1 cellular context compared by ENCODE assay signal in genomic region chr4:25376754-25377571, GRCh38.
TF ChIP-seq lines count a peak whose summit lies in the region.

Gene ANAPC4 (plus strand): TSS chr4:25377263. CDS start chr4:25377428, 165 bp downstream.

TF ChIP-seq in HepG2, 621 proteins besides CTCF, POLR2A, EP300 and RAD21 (continued from another document and continues in another):
- TF ChIP-seq HMGXB4 (CRISPR knock-in tag; IDR thresholded peaks at IDR 0.05; ENCODE audit: borderline replicate concordance in 1 of 2, low read depth in 1 of 2) (peak in 1 of 2 experiments; percentile 67; a peak in 3 of 4 replicates), ZNF501 (CRISPR knock-in tag; IDR thresholded peaks at IDR 0.05) (peak; percentile 58; the same call in 1 of the 2 replicates), ZNF772 (CRISPR knock-in tag; IDR thresholded peaks at IDR 0.05) (no peak), ZNF367 (CRISPR knock-in tag; IDR thresholded peaks at IDR 0.05; ENCODE audit: borderline replicate concordance) (no peak), TRIM22 (IDR thresholded peaks at IDR 0.05) (no peak), DPF2 (CRISPR knock-in tag; IDR thresholded peaks at IDR 0.05; ENCODE audit: borderline replicate concordance, low read depth) (no peak), SRSF9 (IDR thresholded peaks at IDR 0.05; ENCODE audit: borderline replicate concordance, insufficient read depth, low read depth, low read length, poor library complexity, severe bottlenecking) (no peak), SRSF4 (IDR thresholded peaks at IDR 0.05; ENCODE audit: low read depth, low read length, poor library complexity, severe bottlenecking) (no peak), SAFB2 (CRISPR knock-in tag; IDR thresholded peaks at IDR 0.05; ENCODE audit: borderline replicate concordance, low read depth) (peak; percentile 28; the same call in 1 of the 2 replicates), CEBPZ (IDR thresholded peaks at IDR 0.05; ENCODE audit: low read length) (no peak), ZHX1 (CRISPR knock-in tag; IDR thresholded peaks at IDR 0.05; ENCODE audit: low read depth) (no peak), ETV6 (CRISPR knock-in tag; conservative IDR thresholded peaks at IDR 0.05) (no peak), SATB2 (CRISPR knock-in tag; IDR thresholded peaks at IDR 0.05) (no peak), SOX5 (CRISPR knock-in tag; IDR thresholded peaks at IDR 0.05; ENCODE audit: borderline replicate concordance) (0 out of 2 replicates have a peak, but pooled peaks have one; percentile 19), ZBTB7B (CRISPR knock-in tag; IDR thresholded peaks at IDR 0.05) (0 out of 2 replicates have a peak, but pooled peaks have one; percentile 46), ZNF800 (CRISPR knock-in tag; IDR thresholded peaks at IDR 0.05) (no peak), REST (IDR thresholded peaks at IDR 0.05; ENCODE audit: borderline replicate concordance in 1 of 2, low read depth in 1 of 2, low read length in 2 of 2) (peak in 1 of 2 experiments; percentile 42; a peak in 1 of 4 replicates), ZBTB20 (CRISPR knock-in tag; IDR thresholded peaks at IDR 0.05; ENCODE audit: borderline replicate concordance, low read depth) (no peak), SIX4 (CRISPR knock-in tag; IDR thresholded peaks at IDR 0.05) (no peak), LBX2 (CRISPR knock-in tag; IDR thresholded peaks at IDR 0.05; ENCODE audit: borderline replicate concordance) (no peak), WIZ (CRISPR knock-in tag; IDR thresholded peaks at IDR 0.05) (no peak), ZNF775 (CRISPR knock-in tag; IDR thresholded peaks at IDR 0.05; ENCODE audit: borderline replicate concordance) (no peak), MEIS1 (CRISPR knock-in tag; IDR thresholded peaks at IDR 0.05; ENCODE audit: borderline replicate concordance) (no peak), ZSCAN12 (CRISPR knock-in tag; IDR thresholded peaks at IDR 0.05) (no peak), ATM (IDR thresholded peaks at IDR 0.05; ENCODE audit: borderline replicate concordance) (no peak), GATA4 (IDR thresholded peaks at IDR 0.05; ENCODE audit: borderline replicate concordance, low read depth) (peak; percentile 50; the same call in 1 of the 2 replicates), KMT2A (CRISPR knock-in tag; IDR thresholded peaks at IDR 0.05) (no peak), MIER2 (CRISPR knock-in tag; IDR thresholded peaks at IDR 0.05) (no peak), ZNF644 (CRISPR knock-in tag; IDR thresholded peaks at IDR 0.05; ENCODE audit: low read depth) (no peak), ISL2 (CRISPR knock-in tag; IDR thresholded peaks at IDR 0.05) (peak; percentile 42; the same call in 1 of the 2 replicates), THRA (CRISPR knock-in tag; IDR thresholded peaks at IDR 0.05; ENCODE audit: borderline replicate concordance) (no peak), AKAP8 (CRISPR knock-in tag; IDR thresholded peaks at IDR 0.05) (peak; percentile 56; the same call in 1 of the 2 replicates), ZNF543 (CRISPR knock-in tag; IDR thresholded peaks at IDR 0.05) (peak; percentile 75; the same call in 1 of the 2 replicates), CENPX (CRISPR knock-in tag; IDR thresholded peaks at IDR 0.05) (no peak), LCORL (IDR thresholded peaks at IDR 0.05) (no peak), LCORL (CRISPR knock-in tag; IDR thresholded peaks at IDR 0.05) (0 out of 2 replicates have a peak, but pooled peaks have one; percentile 17), ZC3H4 (CRISPR knock-in tag; IDR thresholded peaks at IDR 0.05; ENCODE audit: borderline replicate concordance) (no peak), NFYC (CRISPR knock-in tag; IDR thresholded peaks at IDR 0.05) (no peak), NBN (conservative IDR thresholded peaks at IDR 0.05) (no peak), HMG20A (CRISPR knock-in tag; IDR thresholded peaks at IDR 0.05; ENCODE audit: borderline replicate concordance) (no peak), IKZF4 (CRISPR knock-in tag; IDR thresholded peaks at IDR 0.05; ENCODE audit: borderline replicate concordance, low read depth, not compliant biosample characterization) (no peak), CHD4 (IDR thresholded peaks at IDR 0.05; ENCODE audit: borderline replicate concordance, low read length) (no peak), TCF7L2 (IDR thresholded peaks at IDR 0.05; ENCODE audit: low read depth, low read length) (no peak), ARNT (IDR thresholded peaks at IDR 0.05) (no peak), THAP11 (CRISPR knock-in tag; IDR thresholded peaks at IDR 0.05) (peak; percentile 86), ZBTB2 (CRISPR knock-in tag; IDR thresholded peaks at IDR 0.05; ENCODE audit: low read depth) (peak; percentile 34; the same call in 1 of the 2 replicates)
